1 cellular context compared by ENCODE assay signal in the genomic region with DNA sequence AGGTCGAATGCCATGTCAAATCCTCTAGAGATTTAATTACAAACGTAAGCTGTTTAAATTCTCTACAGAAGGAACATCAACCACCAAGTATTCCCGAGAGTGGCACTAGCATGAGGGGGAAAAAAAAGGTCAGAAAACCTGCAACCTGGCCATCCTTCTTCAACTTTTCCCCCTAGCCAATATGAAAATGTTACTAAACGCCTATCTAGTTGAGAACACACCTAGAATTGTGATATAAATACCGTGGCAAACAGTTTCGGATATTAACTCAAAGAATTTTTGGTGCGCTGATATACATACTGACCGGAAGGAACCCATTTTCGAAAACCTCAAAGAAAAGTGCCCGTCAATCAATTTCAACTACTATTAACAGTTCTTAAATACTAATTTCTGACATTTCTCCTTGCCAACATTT.
TF ChIP-seq lines count a peak whose summit lies in the region.

No MANE protein-coding gene starts in this region.

TF ChIP-seq in GM12878, 131 proteins besides CTCF, POLR2A, EP300 and RAD21 (continued from another document):
- TF ChIP-seq, protein P1, sequence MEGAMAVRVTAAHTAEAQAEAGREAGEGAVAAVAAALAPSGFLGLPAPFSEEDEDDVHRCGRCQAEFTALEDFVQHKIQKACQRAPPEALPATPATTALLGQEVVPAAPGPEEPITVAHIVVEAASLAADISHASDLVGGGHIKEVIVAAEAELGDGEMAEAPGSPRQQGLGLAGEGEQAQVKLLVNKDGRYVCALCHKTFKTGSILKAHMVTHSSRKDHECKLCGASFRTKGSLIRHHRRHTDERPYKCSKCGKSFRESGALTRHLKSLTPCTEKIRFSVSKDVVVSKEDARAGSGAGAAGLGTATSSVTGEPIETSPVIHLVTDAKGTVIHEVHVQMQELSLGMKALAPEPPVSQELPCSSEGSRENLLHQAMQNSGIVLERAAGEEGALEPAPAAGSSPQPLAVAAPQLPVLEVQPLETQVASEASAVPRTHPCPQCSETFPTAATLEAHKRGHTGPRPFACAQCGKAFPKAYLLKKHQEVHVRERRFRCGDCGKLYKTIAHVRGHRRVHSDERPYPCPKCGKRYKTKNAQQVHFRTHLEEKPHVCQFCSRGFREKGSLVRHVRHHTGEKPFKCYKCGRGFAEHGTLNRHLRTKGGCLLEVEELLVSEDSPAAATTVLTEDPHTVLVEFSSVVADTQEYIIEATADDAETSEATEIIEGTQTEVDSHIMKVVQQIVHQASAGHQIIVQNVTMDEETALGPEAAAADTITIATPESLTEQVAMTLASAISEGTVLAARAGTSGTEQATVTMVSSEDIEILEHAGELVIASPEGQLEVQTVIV (IDR thresholded peaks at IDR 0.05; ENCODE audit: borderline replicate concordance, partially characterized antibody): no peak
- TF ChIP-seq RUNX3 (IDR thresholded peaks at IDR 0.05; ENCODE audit: low read length) (peak; percentile 63), FOXK2 (IDR thresholded peaks at IDR 0.05) (no peak), CREM (IDR thresholded peaks at IDR 0.05; ENCODE audit: low read depth) (no peak), ZNF384 (IDR thresholded peaks at IDR 0.05; ENCODE audit: borderline replicate concordance, low read depth, low read length) (no peak), NFXL1 (IDR thresholded peaks at IDR 0.05; ENCODE audit: borderline replicate concordance) (no peak), EED (IDR thresholded peaks at IDR 0.05; ENCODE audit: low read depth) (no peak), PAX5 (IDR thresholded peaks at IDR 0.05; ENCODE audit: borderline replicate concordance, low read depth, low read length) (no peak), SIN3A (IDR thresholded peaks at IDR 0.05; ENCODE audit: low read depth, low read length) (peak; percentile 39; the same call in 1 of the 2 replicates), SPI1 (IDR thresholded peaks at IDR 0.05; ENCODE audit: borderline replicate concordance, insufficient read depth, low read depth, low read length) (no peak), STAT1 (conservative IDR thresholded peaks at IDR 0.05) (no peak)
- TF ChIP-seq, protein P2, sequence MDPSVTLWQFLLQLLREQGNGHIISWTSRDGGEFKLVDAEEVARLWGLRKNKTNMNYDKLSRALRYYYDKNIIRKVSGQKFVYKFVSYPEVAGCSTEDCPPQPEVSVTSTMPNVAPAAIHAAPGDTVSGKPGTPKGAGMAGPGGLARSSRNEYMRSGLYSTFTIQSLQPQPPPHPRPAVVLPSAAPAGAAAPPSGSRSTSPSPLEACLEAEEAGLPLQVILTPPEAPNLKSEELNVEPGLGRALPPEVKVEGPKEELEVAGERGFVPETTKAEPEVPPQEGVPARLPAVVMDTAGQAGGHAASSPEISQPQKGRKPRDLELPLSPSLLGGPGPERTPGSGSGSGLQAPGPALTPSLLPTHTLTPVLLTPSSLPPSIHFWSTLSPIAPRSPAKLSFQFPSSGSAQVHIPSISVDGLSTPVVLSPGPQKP (IDR thresholded peaks at IDR 0.05; ENCODE audit: low read depth, low read length): 0 out of 2 replicates have a peak, but pooled peaks have one; percentile 21
- TF ChIP-seq, protein P3, sequence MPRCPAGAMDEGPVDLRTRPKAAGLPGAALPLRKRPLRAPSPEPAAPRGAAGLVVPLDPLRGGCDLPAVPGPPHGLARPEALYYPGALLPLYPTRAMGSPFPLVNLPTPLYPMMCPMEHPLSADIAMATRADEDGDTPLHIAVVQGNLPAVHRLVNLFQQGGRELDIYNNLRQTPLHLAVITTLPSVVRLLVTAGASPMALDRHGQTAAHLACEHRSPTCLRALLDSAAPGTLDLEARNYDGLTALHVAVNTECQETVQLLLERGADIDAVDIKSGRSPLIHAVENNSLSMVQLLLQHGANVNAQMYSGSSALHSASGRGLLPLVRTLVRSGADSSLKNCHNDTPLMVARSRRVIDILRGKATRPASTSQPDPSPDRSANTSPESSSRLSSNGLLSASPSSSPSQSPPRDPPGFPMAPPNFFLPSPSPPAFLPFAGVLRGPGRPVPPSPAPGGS (IDR thresholded peaks at IDR 0.05; ENCODE audit: borderline replicate concordance, insufficient read depth, low read depth, low read length, poor library complexity, severe bottlenecking): no peak
- TF ChIP-seq, protein P4, sequence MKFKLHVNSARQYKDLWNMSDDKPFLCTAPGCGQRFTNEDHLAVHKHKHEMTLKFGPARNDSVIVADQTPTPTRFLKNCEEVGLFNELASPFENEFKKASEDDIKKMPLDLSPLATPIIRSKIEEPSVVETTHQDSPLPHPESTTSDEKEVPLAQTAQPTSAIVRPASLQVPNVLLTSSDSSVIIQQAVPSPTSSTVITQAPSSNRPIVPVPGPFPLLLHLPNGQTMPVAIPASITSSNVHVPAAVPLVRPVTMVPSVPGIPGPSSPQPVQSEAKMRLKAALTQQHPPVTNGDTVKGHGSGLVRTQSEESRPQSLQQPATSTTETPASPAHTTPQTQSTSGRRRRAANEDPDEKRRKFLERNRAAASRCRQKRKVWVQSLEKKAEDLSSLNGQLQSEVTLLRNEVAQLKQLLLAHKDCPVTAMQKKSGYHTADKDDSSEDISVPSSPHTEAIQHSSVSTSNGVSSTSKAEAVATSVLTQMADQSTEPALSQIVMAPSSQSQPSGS (IDR thresholded peaks at IDR 0.05; ENCODE audit: low read length): no peak
- TF ChIP-seq, protein P5, sequence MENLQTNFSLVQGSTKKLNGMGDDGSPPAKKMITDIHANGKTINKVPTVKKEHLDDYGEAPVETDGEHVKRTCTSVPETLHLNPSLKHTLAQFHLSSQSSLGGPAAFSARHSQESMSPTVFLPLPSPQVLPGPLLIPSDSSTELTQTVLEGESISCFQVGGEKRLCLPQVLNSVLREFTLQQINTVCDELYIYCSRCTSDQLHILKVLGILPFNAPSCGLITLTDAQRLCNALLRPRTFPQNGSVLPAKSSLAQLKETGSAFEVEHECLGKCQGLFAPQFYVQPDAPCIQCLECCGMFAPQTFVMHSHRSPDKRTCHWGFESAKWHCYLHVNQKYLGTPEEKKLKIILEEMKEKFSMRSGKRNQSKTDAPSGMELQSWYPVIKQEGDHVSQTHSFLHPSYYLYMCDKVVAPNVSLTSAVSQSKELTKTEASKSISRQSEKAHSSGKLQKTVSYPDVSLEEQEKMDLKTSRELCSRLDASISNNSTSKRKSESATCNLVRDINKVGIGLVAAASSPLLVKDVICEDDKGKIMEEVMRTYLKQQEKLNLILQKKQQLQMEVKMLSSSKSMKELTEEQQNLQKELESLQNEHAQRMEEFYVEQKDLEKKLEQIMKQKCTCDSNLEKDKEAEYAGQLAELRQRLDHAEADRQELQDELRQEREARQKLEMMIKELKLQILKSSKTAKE (IDR thresholded peaks at IDR 0.05; ENCODE audit: low read depth, poor library complexity, severe bottlenecking): no peak
- TF ChIP-seq, protein P6, sequence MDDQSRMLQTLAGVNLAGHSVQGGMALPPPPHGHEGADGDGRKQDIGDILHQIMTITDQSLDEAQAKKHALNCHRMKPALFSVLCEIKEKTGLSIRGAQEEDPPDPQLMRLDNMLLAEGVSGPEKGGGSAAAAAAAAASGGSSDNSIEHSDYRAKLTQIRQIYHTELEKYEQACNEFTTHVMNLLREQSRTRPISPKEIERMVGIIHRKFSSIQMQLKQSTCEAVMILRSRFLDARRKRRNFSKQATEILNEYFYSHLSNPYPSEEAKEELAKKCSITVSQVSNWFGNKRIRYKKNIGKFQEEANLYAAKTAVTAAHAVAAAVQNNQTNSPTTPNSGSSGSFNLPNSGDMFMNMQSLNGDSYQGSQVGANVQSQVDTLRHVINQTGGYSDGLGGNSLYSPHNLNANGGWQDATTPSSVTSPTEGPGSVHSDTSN (IDR thresholded peaks at IDR 0.05; ENCODE audit: insufficient replicate concordance, low read depth, low read length): peak; percentile 81
- TF ChIP-seq, protein P7, sequence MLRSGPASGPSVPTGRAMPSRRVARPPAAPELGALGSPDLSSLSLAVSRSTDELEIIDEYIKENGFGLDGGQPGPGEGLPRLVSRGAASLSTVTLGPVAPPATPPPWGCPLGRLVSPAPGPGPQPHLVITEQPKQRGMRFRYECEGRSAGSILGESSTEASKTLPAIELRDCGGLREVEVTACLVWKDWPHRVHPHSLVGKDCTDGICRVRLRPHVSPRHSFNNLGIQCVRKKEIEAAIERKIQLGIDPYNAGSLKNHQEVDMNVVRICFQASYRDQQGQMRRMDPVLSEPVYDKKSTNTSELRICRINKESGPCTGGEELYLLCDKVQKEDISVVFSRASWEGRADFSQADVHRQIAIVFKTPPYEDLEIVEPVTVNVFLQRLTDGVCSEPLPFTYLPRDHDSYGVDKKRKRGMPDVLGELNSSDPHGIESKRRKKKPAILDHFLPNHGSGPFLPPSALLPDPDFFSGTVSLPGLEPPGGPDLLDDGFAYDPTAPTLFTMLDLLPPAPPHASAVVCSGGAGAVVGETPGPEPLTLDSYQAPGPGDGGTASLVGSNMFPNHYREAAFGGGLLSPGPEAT (IDR thresholded peaks at IDR 0.05; ENCODE audit: low read depth): no peak
- TF ChIP-seq, protein P8, sequence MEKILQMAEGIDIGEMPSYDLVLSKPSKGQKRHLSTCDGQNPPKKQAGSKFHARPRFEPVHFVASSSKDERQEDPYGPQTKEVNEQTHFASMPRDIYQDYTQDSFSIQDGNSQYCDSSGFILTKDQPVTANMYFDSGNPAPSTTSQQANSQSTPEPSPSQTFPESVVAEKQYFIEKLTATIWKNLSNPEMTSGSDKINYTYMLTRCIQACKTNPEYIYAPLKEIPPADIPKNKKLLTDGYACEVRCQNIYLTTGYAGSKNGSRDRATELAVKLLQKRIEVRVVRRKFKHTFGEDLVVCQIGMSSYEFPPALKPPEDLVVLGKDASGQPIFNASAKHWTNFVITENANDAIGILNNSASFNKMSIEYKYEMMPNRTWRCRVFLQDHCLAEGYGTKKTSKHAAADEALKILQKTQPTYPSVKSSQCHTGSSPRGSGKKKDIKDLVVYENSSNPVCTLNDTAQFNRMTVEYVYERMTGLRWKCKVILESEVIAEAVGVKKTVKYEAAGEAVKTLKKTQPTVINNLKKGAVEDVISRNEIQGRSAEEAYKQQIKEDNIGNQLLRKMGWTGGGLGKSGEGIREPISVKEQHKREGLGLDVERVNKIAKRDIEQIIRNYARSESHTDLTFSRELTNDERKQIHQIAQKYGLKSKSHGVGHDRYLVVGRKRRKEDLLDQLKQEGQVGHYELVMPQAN (conservative IDR thresholded peaks at IDR 0.05): no peak
- TF ChIP-seq, protein P9, sequence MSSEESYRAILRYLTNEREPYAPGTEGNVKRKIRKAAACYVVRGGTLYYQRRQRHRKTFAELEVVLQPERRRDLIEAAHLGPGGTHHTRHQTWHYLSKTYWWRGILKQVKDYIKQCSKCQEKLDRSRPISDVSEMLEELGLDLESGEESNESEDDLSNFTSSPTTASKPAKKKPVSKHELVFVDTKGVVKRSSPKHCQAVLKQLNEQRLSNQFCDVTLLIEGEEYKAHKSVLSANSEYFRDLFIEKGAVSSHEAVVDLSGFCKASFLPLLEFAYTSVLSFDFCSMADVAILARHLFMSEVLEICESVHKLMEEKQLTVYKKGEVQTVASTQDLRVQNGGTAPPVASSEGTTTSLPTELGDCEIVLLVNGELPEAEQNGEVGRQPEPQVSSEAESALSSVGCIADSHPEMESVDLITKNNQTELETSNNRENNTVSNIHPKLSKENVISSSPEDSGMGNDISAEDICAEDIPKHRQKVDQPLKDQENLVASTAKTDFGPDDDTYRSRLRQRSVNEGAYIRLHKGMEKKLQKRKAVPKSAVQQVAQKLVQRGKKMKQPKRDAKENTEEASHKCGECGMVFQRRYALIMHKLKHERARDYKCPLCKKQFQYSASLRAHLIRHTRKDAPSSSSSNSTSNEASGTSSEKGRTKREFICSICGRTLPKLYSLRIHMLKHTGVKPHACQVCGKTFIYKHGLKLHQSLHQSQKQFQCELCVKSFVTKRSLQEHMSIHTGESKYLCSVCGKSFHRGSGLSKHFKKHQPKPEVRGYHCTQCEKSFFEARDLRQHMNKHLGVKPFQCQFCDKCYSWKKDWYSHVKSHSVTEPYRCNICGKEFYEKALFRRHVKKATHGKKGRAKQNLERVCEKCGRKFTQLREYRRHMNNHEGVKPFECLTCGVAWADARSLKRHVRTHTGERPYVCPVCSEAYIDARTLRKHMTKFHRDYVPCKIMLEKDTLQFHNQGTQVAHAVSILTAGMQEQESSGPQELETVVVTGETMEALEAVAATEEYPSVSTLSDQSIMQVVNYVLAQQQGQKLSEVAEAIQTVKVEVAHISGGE (CRISPR knock-in tag; IDR thresholded peaks at IDR 0.05): no peak
